ENCODE assay signal across 33 cellular contexts in genomic region chr2:130762910-130763385, GRCh38. TPM values are rescaled to one million over a fixed set of nuclear protein-coding genes. Genes with fewer than 3 reads are reported as not detected.
"Had no signal": no experiment of that assay in that cellular context is flagged by ENCODE, and none has a peak within 500 bp of the region (broad histone marks: within the 10 kb centered on the region; RNA-seq: fewer than 3 reads in every experiment).

No MANE protein-coding gene starts in this region.

- H3K36me3 ChIP-seq: colonic mucosa, esophagus muscularis mucosa, gastroesophageal sphincter, heart left ventricle, left lung, sigmoid colon, tibial artery had no signal

- H3K36me3 Mint-ChIP-seq: naive thymus-derived CD8-positive, alpha-beta T cell; stimulated activated memory B cell treated with anti-CD40 and anti-IgM and Interleukin-4, amounts not matched to agents 10 μg/mL and 1 μg/mL and 100 μg/mL, for 72 hours; type B pancreatic cell had no signal

- H3K27me3 ChIP-seq: colonic mucosa, testis had no signal

- H3K9me3 Mint-ChIP-seq: nephron progenitor cell; stimulated activated memory B cell treated with anti-CD40 and anti-IgM and Interleukin-4, amounts not matched to agents 10 μg/mL and 1 μg/mL and 100 μg/mL, for 72 hours; type B pancreatic cell had no signal

- H2AFZ ChIP-seq: hepatocyte, parathyroid adenoma had no signal

- H3K9me3 ChIP-seq: colonic mucosa, esophagus muscularis mucosa, gastroesophageal sphincter, heart left ventricle, left lung, sigmoid colon, testis, tibial artery had no signal

- ATAC-seq: foreskin keratinocyte; gastroesophageal sphincter; heart left ventricle; left cardiac atrium; left lung; naive thymus-derived CD8-positive, alpha-beta T cell; stimulated activated memory B cell treated with anti-CD40 and anti-IgM and Interleukin-4, amounts not matched to agents 10 μg/mL and 1 μg/mL and 100 μg/mL, for 72 hours; stimulated activated naive CD8-positive, alpha-beta T cell treated with anti-CD3 and anti-CD28 coated beads, Interleukin-15, Interleukin-2, amounts not matched to agents 100 U/mL and 50 U/mL, for 24 hours had no signal

- H3K9ac ChIP-seq: parathyroid adenoma had no signal

- H3K27ac ChIP-seq: colonic mucosa, esophagus muscularis mucosa, foreskin keratinocyte, gastroesophageal sphincter, heart left ventricle, hepatocyte, left lung, parathyroid adenoma, sigmoid colon, testis, tibial artery had no signal

- H3K79me2 ChIP-seq: hepatocyte had no signal

- DNase-seq: colonic mucosa; dermis blood vessel endothelial cell; effector memory CD4-positive, alpha-beta T cell; foreskin keratinocyte; heart left ventricle; left cardiac atrium; left lung; mammary epithelial cell; mesendoderm; naive thymus-derived CD8-positive, alpha-beta T cell; nephron progenitor cell; occipital lobe; sigmoid colon; stimulated activated CD4-positive, alpha-beta T cell treated with anti-CD3 and anti-CD28 coated beads, Interleukin-4, amount 100 ng/mL, for 4 hours; stimulated activated naive CD8-positive, alpha-beta T cell treated with anti-CD3 and anti-CD28 coated beads, Interleukin-15, Interleukin-2, amounts not matched to agents 100 U/mL and 50 U/mL, for 24 hours; testis; tibial artery had no signal

- H3K4me2 ChIP-seq: hepatocyte had no signal

- H3K4me1 Mint-ChIP-seq: nephron progenitor cell; stimulated activated memory B cell treated with anti-CD40 and anti-IgM and Interleukin-4, amounts not matched to agents 10 μg/mL and 1 μg/mL and 100 μg/mL, for 72 hours had no signal

- FAIRE-seq: endothelial cell of umbilical vein had no signal

- H3K4me3 ChIP-seq: colonic mucosa, esophagus muscularis mucosa, gastroesophageal sphincter, heart left ventricle, hepatocyte, left lung, sigmoid colon, testis, tibial artery had no signal

- H3K4me1 ChIP-seq: colonic mucosa, esophagus muscularis mucosa, foreskin keratinocyte, gastroesophageal sphincter, heart left ventricle, left lung, sigmoid colon, testis, tibial artery had no signal

- H3K4me3 Mint-ChIP-seq: naive thymus-derived CD8-positive, alpha-beta T cell; nephron progenitor cell; stimulated activated memory B cell treated with anti-CD40 and anti-IgM and Interleukin-4, amounts not matched to agents 10 μg/mL and 1 μg/mL and 100 μg/mL, for 72 hours; type B pancreatic cell had no signal

- H3K27ac Mint-ChIP-seq: naive thymus-derived CD8-positive, alpha-beta T cell; nephron progenitor cell; progenitor cell of endocrine pancreas; stimulated activated memory B cell treated with anti-CD40 and anti-IgM and Interleukin-4, amounts not matched to agents 10 μg/mL and 1 μg/mL and 100 μg/mL, for 72 hours; type B pancreatic cell had no signal

RNA-seq across cellular contexts. Expression of gene AMER3, which starts 7.6 kb away (rescaled TPM):
- total RNA-seq: chondrocyte; dermis blood vessel endothelial cell; endothelial cell of umbilical vein; epithelial cell of proximal tubule; fibroblast of lung; foreskin keratinocyte; heart left ventricle; kidney epithelial cell; left cardiac atrium; left lung; lower leg skin; mammary epithelial cell; myocyte; naive thymus-derived CD8-positive, alpha-beta T cell; skeletal muscle tissue had no signal
- polyA plus RNA-seq: endothelial cell of umbilical vein; fibroblast of lung; foreskin keratinocyte; heart left ventricle; mammary epithelial cell; naive thymus-derived CD8-positive, alpha-beta T cell had no signal

RNA-seq across cellular contexts. Expression of gene GPR148, which starts 34.1 kb away (rescaled TPM):
- total RNA-seq: chondrocyte; colonic mucosa; dermis blood vessel endothelial cell; endothelial cell of umbilical vein; epithelial cell of proximal tubule; esophagus muscularis mucosa; fibroblast of lung; foreskin keratinocyte; gastroesophageal sphincter; heart left ventricle; hepatocyte; kidney epithelial cell; left cardiac atrium; left lung; lower leg skin; mammary epithelial cell; myocyte; naive thymus-derived CD8-positive, alpha-beta T cell; sigmoid colon; skeletal muscle tissue; urinary bladder had no signal
- polyA plus RNA-seq: endothelial cell of umbilical vein; fibroblast of lung; foreskin keratinocyte; heart left ventricle; hepatocyte; mammary epithelial cell; naive thymus-derived CD8-positive, alpha-beta T cell; urinary bladder had no signal
